8 cellular contexts compared by ENCODE assay signal in genomic region chr6:160102956-160103824, GRCh38. TPM values are rescaled to one million over a fixed set of nuclear protein-coding genes. Genes with fewer than 3 reads are reported as not detected.
DNase-seq lines count a peak whose midpoint lies in the region; ATAC-seq, FAIRE-seq and TF ChIP-seq lines count a peak whose summit lies in the region.

No MANE protein-coding gene starts in this region.

- no peak for FAIRE-seq in frontal cortex (lab: Jason Lieb, UNC)

- DNase-seq in Daoy (ENCODE audit: low read depth) = peak; percentile 45
- DNase-seq in SKM-1 (lab: John Stamatoyannopoulos, UW; ENCODE audit: unreplicated experiment) = peak; percentile 9
- DNase-seq in foreskin fibroblast = peak in 1 of 2 donors; percentile 51
- no peak for DNase-seq in type B pancreatic cell (ENCODE audit: extremely low spot score, unreplicated experiment)
- DNase-seq in NCI-H2107 (lab: John Stamatoyannopoulos, UW) = no peak
- no peak for DNase-seq in frontal cortex (ENCODE audit: low spot score in 2 of 2)

- H3K4me1 ChIP-seq in HEK293 (ENCODE audit: control insufficient read depth, insufficient read depth, low read length) = no peaks in the 10 kb centered on the region

- CTCF ChIA-PET in HEK293 (lab: Yijun Ruan, JAX) = interaction anchor here (0.6 to 2.0 kb wide), 6 partner anchors 11 to 353 kb away, joined by 3 to 7 read pairs (median 4); no protein-coding TSS in a partner anchor

- H3K27ac Mint-ChIP-seq in type B pancreatic cell = no peak overlapping the region

- no peaks in the 10 kb centered on the region for H3K27me3 Mint-ChIP-seq in type B pancreatic cell

- H3K36me3 Mint-ChIP-seq in type B pancreatic cell = peaks cover 39% of the 10 kb centered on the region

- TF ChIP-seq CTCF in HEK293 (tag by site-specific recombination; IDR thresholded peaks at IDR 0.05) = no peak
- TF ChIP-seq CTCF in foreskin fibroblast (IDR thresholded peaks at IDR 0.05; ENCODE audit: low read depth, low read length) = peak; percentile 45
- peak; percentile 58 for TF ChIP-seq CTCF in type B pancreatic cell (conservative IDR thresholded peaks at IDR 0.05)

- H3K9me3 ChIP-seq in HEK293 (ENCODE audit: control insufficient read depth, insufficient read depth, low read depth, low read length) = no peaks in the 10 kb centered on the region

- no peak overlapping the region for H3K4me3 Mint-ChIP-seq in type B pancreatic cell

- no peaks in the 10 kb centered on the region for H3K9me3 Mint-ChIP-seq in type B pancreatic cell

- no peak for ATAC-seq in GM19455 (IDR thresholded peaks at IDR 0.05; ENCODE audit: unreplicated experiment)

- H3K4me1 Mint-ChIP-seq in type B pancreatic cell (ENCODE audit: unreplicated experiment) = no peaks in the 10 kb centered on the region

- H3K4me3 ChIP-seq in HEK293 (ENCODE audit: low read depth, low read length) (no peak overlapping the region), foreskin fibroblast (ENCODE audit: low read depth in 1 of 2, low read length in 2 of 2) (no peak overlapping the region)

- peaks cover 0 to 80% of the 10 kb centered on the region in 2 experiments; a peak in 2 of 3 replicates for H3K36me3 ChIP-seq in HEK293 (ENCODE audit: control insufficient read depth in 2 of 2, insufficient read depth in 1 of 2, low read length in 2 of 2)

- POLR2A ChIA-PET in HEK293 (lab: Yijun Ruan, JAX) = no interaction called here

- no peak overlapping the region for H3K27ac ChIP-seq in HEK293 (ENCODE audit: extremely low read depth, low read depth, low read length)

TF ChIP-seq in HEK293, 187 proteins besides CTCF, POLR2A, EP300 and RAD21:
- TF ChIP-seq ZNF654 (tag by site-specific recombination; IDR thresholded peaks at IDR 0.05; ENCODE audit: low read depth) (peak; percentile 24; the same call in 1 of the 2 replicates), REST (tag by site-specific recombination; IDR thresholded peaks at IDR 0.05) (no peak), ZSCAN30 (tag by site-specific recombination; IDR thresholded peaks at IDR 0.05) (no peak), ZNF426 (tag by site-specific recombination; IDR thresholded peaks at IDR 0.05) (no peak), ZNF610 (tag by site-specific recombination; IDR thresholded peaks at IDR 0.05; ENCODE audit: borderline replicate concordance) (no peak), EGR2 (tag by site-specific recombination; IDR thresholded peaks at IDR 0.05; ENCODE audit: low read depth) (no peak)

RNA-seq across cellular contexts. Expression of gene SLC22A1, which starts 18.4 kb away (rescaled TPM):
- 0.23 and 2.8 TPM in 2 replicates for total RNA-seq in Daoy (2014; rRNA removed; shearing (Covaris generic))
- 1.2 and 3.0 TPM in 2 replicates for total RNA-seq in type B pancreatic cell (ENCODE audit: low replicate concordance)
- total RNA-seq in frontal cortex = not detected

Comparison
In these comparisons a context has a peak if more than half of its experiments do, and no peak if none do; other contexts are left out.
1. DNase-seq: peak in Daoy (single experiment) and SKM-1 (single experiment); none in type B pancreatic cell (single experiment), NCI-H2107 (single experiment) and frontal cortex (0 of 2).